In genomic region chr2:15662026-15662425, GRCh38 we compare ENCODE assay signal across 25 cellular contexts.
"Had no signal": no experiment of that assay in that cellular context is flagged by ENCODE, and none has a peak within 500 bp of the region (broad histone marks: within the 10 kb centered on the region; RNA-seq: fewer than 3 reads in every experiment).

No MANE protein-coding gene starts in this region.

- H3K27me3 ChIP-seq: neural progenitor cell, ovary, right lobe of liver, sigmoid colon, thyroid gland, upper lobe of left lung, vagina had no signal

- H3K27ac ChIP-seq: neural progenitor cell, ovary, prostate gland, right lobe of liver, sigmoid colon, stomach, thoracic aorta, thyroid gland, tibial nerve, upper lobe of left lung, vagina had no signal

- DNase-seq: naive thymus-derived CD4-positive, alpha-beta T cell; occipital lobe; ovary; right cardiac atrium; right lobe of liver; sigmoid colon; small intestine; stimulated activated CD4-positive, alpha-beta T cell treated with anti-CD3 and anti-CD28 coated beads, Interleukin-15, amount 100 ng/mL, for 24 hours; stimulated activated CD4-positive, alpha-beta T cell treated with anti-CD3 and anti-CD28 coated beads, Interleukin-2, amount 100 ng/mL, for 24 hours; stimulated activated CD4-positive, alpha-beta T cell treated with anti-CD3 and anti-CD28 coated beads, Interleukin-2, amount 100 ng/mL, for 48 hours; stimulated activated CD4-positive, alpha-beta T cell treated with anti-CD3 and anti-CD28 coated beads, Interleukin-4, amount 100 ng/mL, for 24 hours; stimulated activated naive B cell treated with anti-CD40 and anti-IgM and Interleukin-4, amounts not matched to agents 10 μg/mL and 1 μg/mL and 100 μg/mL, for 72 hours; stimulated activated naive CD4-positive, alpha-beta T cell treated with Interleukin-2 at 50 U/mL for 16 hours; stomach; thyroid gland; trophoblast cell; upper lobe of left lung had no signal

- H3K4me1 ChIP-seq: neural progenitor cell, prostate gland, right lobe of liver, sigmoid colon, stomach, tibial nerve, upper lobe of left lung, vagina had no signal

- H3K36me3 ChIP-seq: neural progenitor cell, ovary, prostate gland, right lobe of liver, sigmoid colon, stomach, thoracic aorta, thyroid gland, tibial nerve, upper lobe of left lung, vagina had no signal

- H3K27ac Mint-ChIP-seq: naive thymus-derived CD4-positive, alpha-beta T cell; natural killer cell treated with Interleukin-12 subunit alpha and Interleukin-12 subunit beta and Interleukin-15 and Interleukin-18, amount 100 ng/mL, for 72 hours; neural progenitor cell; stimulated activated effector memory CD8-positive, alpha-beta T cell treated with anti-CD3 and anti-CD28 coated beads, Interleukin-12 subunit alpha, Interleukin-12 subunit beta, amount 100 ng/mL, for 72 hours; stimulated activated naive B cell treated with anti-CD40 and anti-IgM and Interleukin-4, amounts not matched to agents 10 μg/mL and 1 μg/mL and 100 μg/mL, for 72 hours; stimulated activated naive CD8-positive, alpha-beta T cell treated with anti-CD3 and anti-CD28 coated beads, Interleukin-15, Interleukin-2, amounts not matched to agents 100 ng/mL and 50 ng/mL, for 24 hours had no signal

- H3K4me3 Mint-ChIP-seq: naive thymus-derived CD4-positive, alpha-beta T cell; natural killer cell treated with Interleukin-12 subunit alpha and Interleukin-12 subunit beta and Interleukin-15 and Interleukin-18, amount 100 ng/mL, for 72 hours; neural progenitor cell; stimulated activated effector memory CD8-positive, alpha-beta T cell treated with anti-CD3 and anti-CD28 coated beads, Interleukin-12 subunit alpha, Interleukin-12 subunit beta, amount 100 ng/mL, for 72 hours; stimulated activated naive B cell treated with anti-CD40 and anti-IgM and Interleukin-4, amounts not matched to agents 10 μg/mL and 1 μg/mL and 100 μg/mL, for 72 hours; stimulated activated naive CD8-positive, alpha-beta T cell treated with anti-CD3 and anti-CD28 coated beads, Interleukin-15, Interleukin-2, amounts not matched to agents 100 ng/mL and 50 ng/mL, for 24 hours had no signal

- H3K9me3 ChIP-seq: ovary, prostate gland, right lobe of liver, sigmoid colon, stomach, thoracic aorta, thyroid gland, tibial nerve, upper lobe of left lung, vagina had no signal

- H3K36me3 Mint-ChIP-seq: natural killer cell treated with Interleukin-12 subunit alpha and Interleukin-12 subunit beta and Interleukin-15 and Interleukin-18, amount 100 ng/mL, for 72 hours; neural progenitor cell; stimulated activated effector memory CD8-positive, alpha-beta T cell treated with anti-CD3 and anti-CD28 coated beads, Interleukin-12 subunit alpha, Interleukin-12 subunit beta, amount 100 ng/mL, for 72 hours; stimulated activated naive B cell treated with anti-CD40 and anti-IgM and Interleukin-4, amounts not matched to agents 10 μg/mL and 1 μg/mL and 100 μg/mL, for 72 hours had no signal

- ATAC-seq: naive thymus-derived CD4-positive, alpha-beta T cell; natural killer cell treated with Interleukin-12 subunit alpha and Interleukin-12 subunit beta and Interleukin-15 and Interleukin-18, amount 100 ng/mL, for 72 hours; right cardiac atrium; right lobe of liver; stimulated activated effector memory CD8-positive, alpha-beta T cell treated with anti-CD3 and anti-CD28 coated beads, Interleukin-12 subunit alpha, Interleukin-12 subunit beta, amount 100 ng/mL, for 72 hours; stimulated activated naive B cell treated with anti-CD40 and anti-IgM and Interleukin-4, amounts not matched to agents 10 μg/mL and 1 μg/mL and 100 μg/mL, for 72 hours had no signal

- H3K4me1 Mint-ChIP-seq: naive thymus-derived CD4-positive, alpha-beta T cell; stimulated activated effector memory CD8-positive, alpha-beta T cell treated with anti-CD3 and anti-CD28 coated beads, Interleukin-12 subunit alpha, Interleukin-12 subunit beta, amount 100 ng/mL, for 72 hours had no signal

- H2AFZ ChIP-seq: neural progenitor cell had no signal

- H3K9me3 Mint-ChIP-seq: stimulated activated naive CD8-positive, alpha-beta T cell treated with anti-CD3 and anti-CD28 coated beads, Interleukin-15, Interleukin-2, amounts not matched to agents 100 ng/mL and 50 ng/mL, for 24 hours had no signal

- H3K4me2 ChIP-seq: neural progenitor cell had no signal

- H3K4me3 ChIP-seq: neural progenitor cell, ovary, prostate gland, right lobe of liver, sigmoid colon, stomach, thoracic aorta, thyroid gland, tibial nerve, upper lobe of left lung, vagina had no signal
